ENCODE assay signal across 35 cellular contexts in genomic region chr20:60751826-60752225, GRCh38.
"Had no signal": no experiment of that assay in that cellular context is flagged by ENCODE, and none has a peak within 500 bp of the region (broad histone marks: within the 10 kb centered on the region; RNA-seq: fewer than 3 reads in every experiment).

No MANE protein-coding gene starts in this region.

- DNase-seq: activated B cell treated with CpG ODN at 0.5 μM for 24 hours; activated CD4-positive, alpha-beta T cell treated with anti-CD3 and anti-CD28 coated beads for 48 hours; activated CD4-positive, alpha-beta T cell treated with anti-CD3 and anti-CD28 coated beads, Interleukin-2, amount 50 U/mL, for 1 hour; activated CD4-positive, alpha-beta T cell treated with anti-CD3 and anti-CD28 coated beads, Interleukin-2, amount 50 U/mL, for 48 hours; activated CD8-positive, alpha-beta memory T cell treated with anti-CD3 and anti-CD28 coated beads for 24 hours; activated CD8-positive, alpha-beta T cell treated with anti-CD3 and anti-CD28 coated beads for 36 hours; activated effector memory CD4-positive, alpha-beta T cell treated with Interleukin-2 at 50 U/mL for 16 hours; activated gamma-delta T cell treated with Interleukin-2 at 50 U/mL for 16 hours; activated naive CD4-positive, alpha-beta T cell treated with anti-CD3 and anti-CD28 coated beads, Interleukin-2, amount 50 U/mL, for 16 hours; activated naive CD4-positive, alpha-beta T cell treated with Interleukin-2 at 50 U/mL for 16 hours; activated T-cell treated with anti-CD3 and anti-CD28 coated beads, Interleukin-2, amount 50 U/mL, for 4 hours; amniotic stem cell; anterior cingulate cortex; brain microvascular endothelial cell; dorsolateral prefrontal cortex; effector CD4-positive, alpha-beta T cell; effector memory CD8-positive, alpha-beta T cell; erythroblast; foreskin keratinocyte; gastrocnemius medialis; glutamatergic neuron; heart left ventricle; T-helper 1 cell; T-helper 17 cell; T1000 had no signal

- ATAC-seq: activated CD4-positive, CD25-positive, alpha-beta regulatory T cell treated with anti-CD3 and anti-CD28 coated beads, Interleukin-2, amount 50 U/mL, for 24 hours; activated CD8-positive, alpha-beta T cell treated with anti-CD3 and anti-CD28 coated beads for 36 hours; activated T-cell treated with anti-CD3 and anti-CD28 coated beads, Interleukin-2, amount 50 U/mL, for 4 hours; activated T-helper 17 cell treated with anti-CD3 and anti-CD28 coated beads, Interleukin-2, amount 50 U/mL, for 72 hours; effector memory CD8-positive, alpha-beta T cell; foreskin keratinocyte; gastrocnemius medialis; heart left ventricle; T-helper 17 cell had no signal

- H3K27me3 Mint-ChIP-seq: activated B cell treated with CpG ODN at 0.5 μM for 24 hours; activated T-helper 17 cell treated with anti-CD3 and anti-CD28 coated beads, Interleukin-2, amount 50 U/mL, for 72 hours; central memory CD8-positive, alpha-beta T cell; dendritic cell treated with granulocyte-macrophage colony-stimulating factor and Interleukin-4, amounts not matched to agents 40 ng/mL and 50 ng/mL, for 4 days had no signal

- H3K4me3 Mint-ChIP-seq: activated B cell treated with CpG ODN at 0.5 μM for 24 hours; activated CD8-positive, alpha-beta T cell treated with anti-CD3 and anti-CD28 coated beads for 36 hours; activated naive CD8-positive, alpha-beta T cell; activated T-cell treated with anti-CD3 and anti-CD28 coated beads, Interleukin-2, amount 50 U/mL, for 4 hours; activated T-helper 17 cell treated with anti-CD3 and anti-CD28 coated beads, Interleukin-2, amount 50 U/mL, for 72 hours; central memory CD8-positive, alpha-beta T cell; dendritic cell treated with granulocyte-macrophage colony-stimulating factor and Interleukin-4, amounts not matched to agents 40 ng/mL and 50 ng/mL, for 4 days; effector memory CD8-positive, alpha-beta T cell; T-helper 17 cell; T-helper 2 cell treated with Interferon-gamma antibody and Interleukin-4, amounts not matched to agents 5 μg/mL and 100 μg/mL, for 36 hours had no signal

- H3K36me3 ChIP-seq: brain microvascular endothelial cell, esophagus muscularis mucosa, gastrocnemius medialis, heart left ventricle had no signal

- H3K9me3 Mint-ChIP-seq: activated B cell treated with CpG ODN at 0.5 μM for 24 hours; activated CD8-positive, alpha-beta T cell treated with anti-CD3 and anti-CD28 coated beads for 36 hours; activated T-cell treated with anti-CD3 and anti-CD28 coated beads, Interleukin-2, amount 50 U/mL, for 4 hours; activated T-helper 17 cell treated with anti-CD3 and anti-CD28 coated beads, Interleukin-2, amount 50 U/mL, for 72 hours; central memory CD8-positive, alpha-beta T cell; effector memory CD8-positive, alpha-beta T cell; T-helper 2 cell treated with Interferon-gamma antibody and Interleukin-4, amounts not matched to agents 5 μg/mL and 100 μg/mL, for 36 hours had no signal

- H3K4me1 Mint-ChIP-seq: activated B cell treated with CpG ODN at 0.5 μM for 24 hours; activated T-helper 17 cell treated with anti-CD3 and anti-CD28 coated beads, Interleukin-2, amount 50 U/mL, for 72 hours; central memory CD8-positive, alpha-beta T cell; T-helper 17 cell had no signal

- FAIRE-seq: astrocyte, bronchial epithelial cell had no signal

- H3K9me3 ChIP-seq: esophagus muscularis mucosa, gastrocnemius medialis, heart left ventricle had no signal

- H3K4me3 ChIP-seq: coronary artery, dorsolateral prefrontal cortex, esophagus muscularis mucosa, gastrocnemius medialis, heart left ventricle had no signal

- H3K4me1 ChIP-seq: esophagus muscularis mucosa, foreskin keratinocyte, gastrocnemius medialis, heart left ventricle had no signal

- H3K27ac Mint-ChIP-seq: activated B cell treated with CpG ODN at 0.5 μM for 24 hours; activated CD8-positive, alpha-beta T cell treated with anti-CD3 and anti-CD28 coated beads for 36 hours; activated naive CD8-positive, alpha-beta T cell; activated T-helper 17 cell treated with anti-CD3 and anti-CD28 coated beads, Interleukin-2, amount 50 U/mL, for 72 hours; dendritic cell treated with granulocyte-macrophage colony-stimulating factor and Interleukin-4, amounts not matched to agents 40 ng/mL and 50 ng/mL, for 4 days; effector memory CD8-positive, alpha-beta T cell; T-helper 17 cell; T-helper 2 cell treated with Interferon-gamma antibody and Interleukin-4, amounts not matched to agents 5 μg/mL and 100 μg/mL, for 36 hours had no signal

- H3K27ac ChIP-seq: brain microvascular endothelial cell, coronary artery, dorsolateral prefrontal cortex, esophagus muscularis mucosa, foreskin keratinocyte, gastrocnemius medialis, heart left ventricle had no signal

- H3K27me3 ChIP-seq: brain microvascular endothelial cell, dorsolateral prefrontal cortex, esophagus muscularis mucosa, foreskin keratinocyte, gastrocnemius medialis, heart left ventricle had no signal

- H3K36me3 Mint-ChIP-seq: activated naive CD8-positive, alpha-beta T cell had no signal
